9 cellular contexts compared by ENCODE assay signal in genomic region chr17:37848690-37849616, GRCh38.
DNase-seq lines count a peak whose midpoint lies in the region; ATAC-seq lines count a peak whose summit lies in the region.
"Had no signal": no experiment of that assay in that cellular context is flagged by ENCODE, and none has a peak within 500 bp of the region (broad histone marks: within the 10 kb centered on the region; RNA-seq: fewer than 3 reads in every experiment).

No MANE protein-coding gene starts in this region.

- peaks cover 31% of the 10 kb centered on the region for H3K4me1 Mint-ChIP-seq in T-helper 2 cell treated with Interferon-gamma antibody and Interleukin-4, amounts not matched to agents 5 μg/mL and 100 μg/mL, for 36 hours (ENCODE audit: low read depth)

- H3K36me3 Mint-ChIP-seq in T-helper 2 cell treated with Interferon-gamma antibody and Interleukin-4, amounts not matched to agents 5 μg/mL and 100 μg/mL, for 36 hours (ENCODE audit: low read depth) = no peaks in the 10 kb centered on the region

- H3K27me3 Mint-ChIP-seq in T-helper 2 cell treated with Interferon-gamma antibody and Interleukin-4, amounts not matched to agents 5 μg/mL and 100 μg/mL, for 36 hours (ENCODE audit: low read depth) = peaks cover 2% of the 10 kb centered on the region

- H3K27ac Mint-ChIP-seq in T-helper 2 cell treated with Interferon-gamma antibody and Interleukin-4, amounts not matched to agents 5 μg/mL and 100 μg/mL, for 36 hours = peak overlapping the region; percentile 90

- ATAC-seq in activated CD4-positive, CD25-positive, alpha-beta regulatory T cell treated with anti-CD3 and anti-CD28 coated beads, Interleukin-2, amount 50 U/mL, for 24 hours = peak; percentile 85 to 86
- peak; percentile 52 for ATAC-seq in HG03135 (IDR thresholded peaks at IDR 0.05; ENCODE audit: unreplicated experiment)
- no peak for ATAC-seq in HG02970 (IDR thresholded peaks at IDR 0.05; ENCODE audit: low FRiP score, unreplicated experiment)
- no peak for ATAC-seq in HG03342 (IDR thresholded peaks at IDR 0.05; ENCODE audit: unreplicated experiment)

- DNase-seq in activated CD4-positive, CD25-positive, alpha-beta regulatory T cell (lab: John Stamatoyannopoulos, UW) = no peak
- peak; percentile 56 for DNase-seq in T-helper 2 cell treated with Interferon-gamma antibody and Interleukin-4, amounts not matched to agents 5 μg/mL and 100 μg/mL, for 36 hours (ENCODE audit: low spot score)
- DNase-seq in iris pigment epithelial cell (ENCODE audit: low read depth) (peak; percentile 74), mucosa of gallbladder (ENCODE audit: low spot score) (no peak)
- DNase-seq: pancreas had no signal

- no peaks in the 10 kb centered on the region for H3K9me3 Mint-ChIP-seq in T-helper 2 cell treated with Interferon-gamma antibody and Interleukin-4, amounts not matched to agents 5 μg/mL and 100 μg/mL, for 36 hours

- no peak overlapping the region for H3K4me3 Mint-ChIP-seq in T-helper 2 cell treated with Interferon-gamma antibody and Interleukin-4, amounts not matched to agents 5 μg/mL and 100 μg/mL, for 36 hours

Comparison
In these comparisons a context has a peak if more than half of its experiments do, and no peak if none do; other contexts are left out.
1. ATAC-seq: peak in activated CD4-positive, CD25-positive, alpha-beta regulatory T cell treated with anti-CD3 and anti-CD28 coated beads, Interleukin-2, amount 50 U/mL, for 24 hours (2 of 2) and HG03135 (single experiment); none in HG02970 (single experiment) and HG03342 (single experiment).
2. DNase-seq: peak in T-helper 2 cell treated with Interferon-gamma antibody and Interleukin-4, amounts not matched to agents 5 μg/mL and 100 μg/mL, for 36 hours (single experiment) and iris pigment epithelial cell (single experiment); none in activated CD4-positive, CD25-positive, alpha-beta regulatory T cell (0 of 4) and mucosa of gallbladder (single experiment).